In genomic region chr21:36150192-36150711, GRCh38 we compare ENCODE assay signal across 8 cellular contexts. TPM values are rescaled to one million over a fixed set of nuclear protein-coding genes. Genes with fewer than 3 reads are reported as not detected.
DNase-seq lines count a peak whose midpoint lies in the region; ATAC-seq and TF ChIP-seq lines count a peak whose summit lies in the region.

No MANE protein-coding gene starts in this region.

- H3K27ac ChIP-seq in skin epidermis = peak overlapping the region in 19 of 21 experiments; percentile 21 to 74 (median 53)

- H3K4me3 ChIP-seq in skin epidermis = no peak overlapping the region

- DNase-seq in GM03348 (ENCODE audit: low spot score) (peak; percentile 71), H4 (ENCODE audit: low spot score) (peak; percentile 44), foreskin melanocyte (peak; percentile 55), activated gamma-delta T cell treated with Interleukin-2 at 50 U/mL for 16 hours (no peak), HPDE6-E6E7 (ENCODE audit: extremely low spot score) (no peak)

- ATAC-seq in SK-N-SH treated with all-trans-retinoic acid at 6 μM for 48 hours = peak; percentile 35
- no peak for ATAC-seq in HG02623 (IDR thresholded peaks at IDR 0.05; ENCODE audit: unreplicated experiment)

TF ChIP-seq in SK-N-SH treated with all-trans-retinoic acid at 6 μM for 48 hours, 23 proteins besides CTCF, POLR2A, EP300 and RAD21:
- no peak for TF ChIP-seq TOX (CRISPR knock-in tag; IDR thresholded peaks at IDR 0.05; ENCODE audit: borderline replicate concordance)
- no peak for TF ChIP-seq ZNF565 (CRISPR knock-in tag; conservative IDR thresholded peaks at IDR 0.05; ENCODE audit: low read depth)
- TF ChIP-seq GLIS3 (CRISPR knock-in tag; IDR thresholded peaks at IDR 0.05) = no peak
- no peak for TF ChIP-seq PPARA (CRISPR knock-in tag; IDR thresholded peaks at IDR 0.05; ENCODE audit: borderline replicate concordance)
- TF ChIP-seq BACH2 (CRISPR knock-in tag; IDR thresholded peaks at IDR 0.05; ENCODE audit: borderline replicate concordance) = no peak
- TF ChIP-seq CSDC2 (CRISPR knock-in tag; IDR thresholded peaks at IDR 0.05) = no peak
- no peak for TF ChIP-seq ESRRG (CRISPR knock-in tag; IDR thresholded peaks at IDR 0.05)
- no peak for TF ChIP-seq ISL1 (CRISPR knock-in tag; IDR thresholded peaks at IDR 0.05)
- TF ChIP-seq ZNF8 (CRISPR knock-in tag; IDR thresholded peaks at IDR 0.05) = no peak
- no peak for TF ChIP-seq CREB5 (CRISPR knock-in tag; IDR thresholded peaks at IDR 0.05; ENCODE audit: low read depth)
- TF ChIP-seq ZNF70 (CRISPR knock-in tag; IDR thresholded peaks at IDR 0.05) = no peak
- TF ChIP-seq ARNTL (CRISPR knock-in tag; IDR thresholded peaks at IDR 0.05; ENCODE audit: borderline replicate concordance, low read depth) = no peak
- no peak for TF ChIP-seq TCF4 (CRISPR knock-in tag; IDR thresholded peaks at IDR 0.05; ENCODE audit: borderline replicate concordance)
- no peak for TF ChIP-seq SNAI2 (CRISPR knock-in tag; IDR thresholded peaks at IDR 0.05)
- no peak for TF ChIP-seq ZFP30 (CRISPR knock-in tag; IDR thresholded peaks at IDR 0.05)
- TF ChIP-seq ZFP3 (CRISPR knock-in tag; IDR thresholded peaks at IDR 0.05) = no peak

RNA-seq across cellular contexts. Expression of gene DOP1B, which starts 6.4 kb away (rescaled TPM):
- 1.2 and 1.5 TPM in 2 replicates for total RNA-seq in H4 (2014; rRNA removed; shearing (Covaris generic))

RNA-seq across cellular contexts. Expression of gene CBR3, which starts 15.4 kb away (rescaled TPM):
- 33.0 and 33.6 TPM in 2 replicates for total RNA-seq in H4 (2014; rRNA removed; shearing (Covaris generic))

Comparison
In these comparisons a context has a peak if more than half of its experiments do, and no peak if none do; other contexts are left out.
1. DNase-seq: peak in GM03348 (single experiment), H4 (single experiment) and foreskin melanocyte (single experiment); none in activated gamma-delta T cell treated with Interleukin-2 at 50 U/mL for 16 hours (single experiment) and HPDE6-E6E7 (single experiment).